In genomic region chr2:192122946-192123345, GRCh38 we compare ENCODE assay signal across 29 cellular contexts.
"Had no signal": no experiment of that assay in that cellular context is flagged by ENCODE, and none has a peak within 500 bp of the region (broad histone marks: within the 10 kb centered on the region; RNA-seq: fewer than 3 reads in every experiment).

No MANE protein-coding gene starts in this region.

- H3K9me3 ChIP-seq: ovary, psoas muscle, right lobe of liver, sigmoid colon, testis, tibial artery, transverse colon, upper lobe of right lung, uterus had no signal

- DNase-seq: naive thymus-derived CD8-positive, alpha-beta T cell; nephron progenitor cell; occipital lobe; ovary; posterior cingulate gyrus; psoas muscle; right cardiac atrium; right lobe of liver; sigmoid colon; spleen; stimulated activated CD4-positive, alpha-beta T cell treated with anti-CD3 and anti-CD28 coated beads, Interleukin-12 subunit alpha, Interleukin-12 subunit beta, amount 100 ng/mL, for 4 hours; stimulated activated CD4-positive, alpha-beta T cell treated with anti-CD3 and anti-CD28 coated beads, Interleukin-1b, Interleukin-23, amount 100 ng/mL, for 48 hours; stimulated activated CD4-positive, alpha-beta T cell treated with anti-CD3 and anti-CD28 coated beads, Interleukin-4, amount 100 ng/mL, for 1 hour; stimulated activated CD4-positive, alpha-beta T cell treated with anti-CD3 and anti-CD28 coated beads, Interleukin-4, amount 100 ng/mL, for 4 hours; stimulated activated CD8-positive, alpha-beta memory T cell treated with anti-CD3 and anti-CD28 coated beads, Interleukin-4, amount 100 ng/mL, for 48 hours; stimulated activated naive CD4-positive, alpha-beta T cell; stimulated activated naive CD8-positive, alpha-beta T cell treated with anti-CD3 and anti-CD28 coated beads, Interleukin-15, amount 100 ng/mL, for 72 hours; stimulated activated naive CD8-positive, alpha-beta T cell treated with anti-CD3 and anti-CD28 coated beads, Interleukin-15, Interleukin-2, amounts not matched to agents 100 U/mL and 50 U/mL, for 24 hours; substantia nigra; testis; tibial artery; transverse colon; upper lobe of right lung; uterus had no signal

- H3K79me2 ChIP-seq: parathyroid adenoma had no signal

- H3K36me3 ChIP-seq: neural progenitor cell, ovary, right lobe of liver, sigmoid colon, spleen, suprapubic skin, tibial artery, transverse colon, upper lobe of right lung, uterus had no signal

- H3K9ac ChIP-seq: neural progenitor cell, parathyroid adenoma had no signal

- H3K4me3 ChIP-seq: neural progenitor cell, ovary, psoas muscle, right lobe of liver, sigmoid colon, skin epidermis, smooth muscle cell, spleen, suprapubic skin, testis, tibial artery, transverse colon, upper lobe of right lung, uterus had no signal

- H3K4me2 ChIP-seq: neural progenitor cell, smooth muscle cell had no signal

- H2AFZ ChIP-seq: neural progenitor cell, parathyroid adenoma had no signal

- H3K27ac ChIP-seq: neural progenitor cell, ovary, parathyroid adenoma, psoas muscle, skin epidermis, spleen, suprapubic skin, testis, tibial artery, transverse colon, upper lobe of right lung, uterus had no signal

- H3K27me3 ChIP-seq: neural progenitor cell, ovary, right lobe of liver, sigmoid colon, spleen, suprapubic skin, testis, tibial artery, transverse colon, upper lobe of right lung, uterus had no signal
